In genomic region chr7:47535033-47535703, GRCh38 we compare ENCODE assay signal across 1 cellular context.
TF ChIP-seq lines count a peak whose summit lies in the region.

No MANE protein-coding gene starts in this region.

TF ChIP-seq in HepG2, 621 proteins besides CTCF, POLR2A, EP300 and RAD21 (continued from another document and continues in another):
- TF ChIP-seq ZBTB46 (CRISPR knock-in tag; IDR thresholded peaks at IDR 0.05; ENCODE audit: borderline replicate concordance) (no peak), ZNF276 (CRISPR knock-in tag; IDR thresholded peaks at IDR 0.05; ENCODE audit: low read depth) (no peak), PAWR (CRISPR knock-in tag; IDR thresholded peaks at IDR 0.05; ENCODE audit: borderline replicate concordance) (no peak), POLR2AphosphoS2 (IDR thresholded peaks at IDR 0.05; ENCODE audit: low read depth, low read length) (no peak), ZSCAN25 (CRISPR knock-in tag; IDR thresholded peaks at IDR 0.05) (no peak), GLMP (CRISPR knock-in tag; IDR thresholded peaks at IDR 0.05; ENCODE audit: borderline replicate concordance) (no peak), ZNF605 (CRISPR knock-in tag; IDR thresholded peaks at IDR 0.05) (peak; percentile 76; the same call in 1 of the 2 replicates), ZBTB39 (CRISPR knock-in tag; IDR thresholded peaks at IDR 0.05) (no peak), DNMT3B (CRISPR knock-in tag; conservative IDR thresholded peaks at IDR 0.05) (no peak), ZMAT5 (CRISPR knock-in tag; IDR thresholded peaks at IDR 0.05; ENCODE audit: borderline replicate concordance, low read depth) (no peak), REL (CRISPR knock-in tag; conservative IDR thresholded peaks at IDR 0.05) (no peak; the same call in 1 of the 2 replicates), ZNF484 (CRISPR knock-in tag; IDR thresholded peaks at IDR 0.05; ENCODE audit: borderline replicate concordance, low read depth) (no peak), ZFP36L1 (CRISPR knock-in tag; IDR thresholded peaks at IDR 0.05) (no peak), PCBP2 (optimal IDR thresholded peaks at IDR 0.05; ENCODE audit: low read depth, low read length, poor library complexity, severe bottlenecking) (no peak), ZNF407 (CRISPR knock-in tag; IDR thresholded peaks at IDR 0.05; ENCODE audit: not compliant biosample characterization) (no peak), ZNF24 (IDR thresholded peaks at IDR 0.05) (no peak), TBX3 (IDR thresholded peaks at IDR 0.05; ENCODE audit: borderline replicate concordance) (peak; percentile 15; the same call in 1 of the 2 replicates), ZBTB7A (CRISPR knock-in tag; IDR thresholded peaks at IDR 0.05) (no peak), KDM3A (CRISPR knock-in tag; IDR thresholded peaks at IDR 0.05; ENCODE audit: low read depth) (no peak), AHDC1 (CRISPR knock-in tag; IDR thresholded peaks at IDR 0.05; ENCODE audit: borderline replicate concordance) (no peak), IKZF1 (IDR thresholded peaks at IDR 0.05) (no peak), SMAD3 (CRISPR knock-in tag; IDR thresholded peaks at IDR 0.05) (no peak; the same call in 1 of the 2 replicates), FOXP1 (IDR thresholded peaks at IDR 0.05) (0 out of 2 replicates have a peak, but pooled peaks have one; percentile 16), FOXP1 (CRISPR knock-in tag; IDR thresholded peaks at IDR 0.05) (peak; percentile 60; the same call in 1 of the 2 replicates), DBP (CRISPR knock-in tag; IDR thresholded peaks at IDR 0.05; ENCODE audit: not compliant biosample characterization) (no peak), ZNF501 (CRISPR knock-in tag; IDR thresholded peaks at IDR 0.05) (no peak), ZNF382 (CRISPR knock-in tag; IDR thresholded peaks at IDR 0.05; ENCODE audit: borderline replicate concordance) (no peak), TRIM24 (CRISPR knock-in tag; IDR thresholded peaks at IDR 0.05) (no peak), SKIL (CRISPR knock-in tag; IDR thresholded peaks at IDR 0.05; ENCODE audit: borderline replicate concordance) (peak; percentile 93), SOX13 (IDR thresholded peaks at IDR 0.05) (no peak), SOX13 (CRISPR knock-in tag; conservative IDR thresholded peaks at IDR 0.05 in 1 of 2, IDR thresholded peaks at IDR 0.05 in 1 of 2) (peak in 1 of 2 experiments; percentile 84; a peak in 2 of 4 replicates), NFRKB (IDR thresholded peaks at IDR 0.05) (no peak), ZFAT (CRISPR knock-in tag; conservative IDR thresholded peaks at IDR 0.05) (no peak)
